In the genomic region with DNA sequence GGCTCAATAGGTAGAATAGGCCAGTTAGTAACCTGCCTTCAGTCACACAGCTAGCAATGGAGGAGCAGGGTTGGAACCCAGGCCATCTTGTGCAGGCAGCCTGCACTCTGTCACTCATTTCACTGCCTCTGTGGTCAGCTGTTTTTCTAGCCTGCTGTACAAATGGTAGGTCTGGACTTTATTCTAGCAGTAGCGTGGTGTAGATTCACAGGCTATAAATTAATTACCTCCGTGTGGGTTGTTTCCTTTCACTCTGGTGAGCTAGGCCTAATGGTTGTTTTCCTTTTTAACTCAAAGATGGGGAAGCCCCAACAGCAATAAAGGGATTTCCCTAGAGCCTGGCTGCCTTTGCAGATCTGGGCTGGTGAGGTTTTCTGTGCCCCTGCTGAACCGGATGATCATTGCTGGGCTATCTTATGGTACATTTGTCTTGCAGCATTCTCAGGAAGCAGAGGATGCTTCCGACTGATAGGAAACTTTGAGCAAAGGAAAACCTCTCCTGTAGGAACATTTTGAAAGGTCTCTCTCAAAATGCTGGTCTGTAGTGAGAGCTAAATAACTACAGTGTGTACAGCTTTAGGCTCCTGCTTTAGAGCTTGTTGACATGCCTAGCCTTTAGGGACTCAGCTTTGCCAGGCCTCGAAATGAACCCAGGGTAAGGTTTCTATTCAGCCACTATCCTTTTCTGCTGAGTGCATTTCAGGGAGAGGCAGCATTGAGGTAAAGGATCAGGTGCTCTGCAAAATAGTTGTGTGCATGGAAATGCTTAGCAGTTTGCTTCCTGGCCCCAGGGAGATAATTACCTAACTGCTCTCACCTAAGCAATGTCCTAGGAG, we compare ENCODE assay signal across 8 cellular contexts.
DNase-seq lines count a peak whose midpoint lies in the region; ATAC-seq and TF ChIP-seq lines count a peak whose summit lies in the region.

No MANE protein-coding gene starts in this region.

- no peaks in the 10 kb centered on the region for H3K4me1 ChIP-seq in OCI-LY7 (ENCODE audit: insufficient read depth, low read length, poor library complexity, severe bottlenecking)

- no peaks in the 10 kb centered on the region for H3K36me3 Mint-ChIP-seq in effector memory CD8-positive, alpha-beta T cell (ENCODE audit: insufficient read depth)
- peaks cover 29% of the 10 kb centered on the region for H3K36me3 Mint-ChIP-seq in stimulated activated memory B cell treated with anti-CD40 and anti-IgM and Interleukin-4, amounts not matched to agents 10 μg/mL and 1 μg/mL and 100 μg/mL, for 72 hours

- H3K27me3 Mint-ChIP-seq in effector memory CD8-positive, alpha-beta T cell, result no peaks in the 10 kb centered on the region
- no peaks in the 10 kb centered on the region for H3K27me3 Mint-ChIP-seq in stimulated activated memory B cell treated with anti-CD40 and anti-IgM and Interleukin-4, amounts not matched to agents 10 μg/mL and 1 μg/mL and 100 μg/mL, for 72 hours

- H3K27ac Mint-ChIP-seq in effector memory CD8-positive, alpha-beta T cell, result peak overlapping the region in 1 of 2 donors; percentile 42
- H3K27ac Mint-ChIP-seq in stimulated activated memory B cell treated with anti-CD40 and anti-IgM and Interleukin-4, amounts not matched to agents 10 μg/mL and 1 μg/mL and 100 μg/mL, for 72 hours, result peak overlapping the region; percentile 79

- H4K20me1 ChIP-seq in OCI-LY7 (ENCODE audit: insufficient read depth, low read length), result no peaks in the 10 kb centered on the region

- intact Hi-C loops in OCI-LY7 (cut with micrococcal nuclease; ENCODE audit: unreplicated experiment), result no loop called here

- H3K9me3 ChIP-seq in OCI-LY7 (ENCODE audit: low read length), result no peaks in the 10 kb centered on the region

- H3K9me2 ChIP-seq in OCI-LY7 (ENCODE audit: insufficient read depth, low read length), result no peaks in the 10 kb centered on the region

- no peak overlapping the region for H2AFZ ChIP-seq in OCI-LY7 (ENCODE audit: low read length)

- H3K4me3 ChIP-seq in OCI-LY7 (ENCODE audit: low read depth, low read length, poor library complexity, severe bottlenecking), result no peak overlapping the region

- ATAC-seq in GM18873 (IDR thresholded peaks at IDR 0.05; ENCODE audit: low FRiP score, unreplicated experiment) (peak; percentile 99), HG02798 (IDR thresholded peaks at IDR 0.05; ENCODE audit: poor library complexity, unreplicated experiment) (peak; percentile 98)
- ATAC-seq in effector memory CD8-positive, alpha-beta T cell (replicated peaks), result peak; percentile 97
- peak; percentile 94 for ATAC-seq in stimulated activated memory B cell treated with anti-CD40 and anti-IgM and Interleukin-4, amounts not matched to agents 10 μg/mL and 1 μg/mL and 100 μg/mL, for 72 hours

- no peak overlapping the region for H3K4me2 ChIP-seq in OCI-LY7 (ENCODE audit: low read length)

- peak overlapping the region in 1 of 2 donors; percentile 29 for H3K4me3 Mint-ChIP-seq in effector memory CD8-positive, alpha-beta T cell
- peak overlapping the region; percentile 23 for H3K4me3 Mint-ChIP-seq in stimulated activated memory B cell treated with anti-CD40 and anti-IgM and Interleukin-4, amounts not matched to agents 10 μg/mL and 1 μg/mL and 100 μg/mL, for 72 hours

- H3K36me3 ChIP-seq in OCI-LY7 (ENCODE audit: insufficient read depth, low read length), result no peaks in the 10 kb centered on the region

- TF ChIP-seq CTCF in OCI-LY7 (conservative IDR thresholded peaks at IDR 0.05; ENCODE audit: low read length), result no peak

- H3K4me1 Mint-ChIP-seq in effector memory CD8-positive, alpha-beta T cell (ENCODE audit: low read depth in 2 of 2), result peaks cover 7% of the 10 kb centered on the region in 2 donors
- peaks cover 47% of the 10 kb centered on the region for H3K4me1 Mint-ChIP-seq in stimulated activated memory B cell treated with anti-CD40 and anti-IgM and Interleukin-4, amounts not matched to agents 10 μg/mL and 1 μg/mL and 100 μg/mL, for 72 hours

- H3K9me3 Mint-ChIP-seq in effector memory CD8-positive, alpha-beta T cell, result no peaks in the 10 kb centered on the region
- peaks cover 7% of the 10 kb centered on the region for H3K9me3 Mint-ChIP-seq in stimulated activated memory B cell treated with anti-CD40 and anti-IgM and Interleukin-4, amounts not matched to agents 10 μg/mL and 1 μg/mL and 100 μg/mL, for 72 hours

- POLR2A ChIA-PET in OCI-LY7 (lab: Charles Lee), result interaction anchor here (0.5 kb wide), 1 partner anchor 677 kb away, joined by 3 read pairs; no protein-coding TSS in a partner anchor

- no peak overlapping the region for H3K27ac ChIP-seq in OCI-LY7 (ENCODE audit: low read depth, low read length, poor library complexity, severe bottlenecking)

- H3K79me2 ChIP-seq in OCI-LY7 (ENCODE audit: insufficient read depth, low read depth, low read length), result no peaks in the 10 kb centered on the region

- CTCF ChIA-PET in OCI-LY7 (lab: Charles Lee; ENCODE audit: unreplicated experiment), result no interaction called here

- no TSS peak for BruUV-seq in OCI-LY7 (replicated peaks; lab: Mats Ljungman, UMichigan)

- DNase-seq in T-helper 2 cell, result peak in 3 of 5 experiments; percentile 5 to 82 (median 14)
- no peak for DNase-seq in effector memory CD8-positive, alpha-beta T cell
- no peak for DNase-seq in globus pallidus (ENCODE audit: low spot score)
- DNase-seq in OCI-LY7 (ENCODE audit: low spot score), result no peak
- no peak for DNase-seq in NOMO-1 treated with DMSO at 0.1 percent for 48 hours (lab: John Stamatoyannopoulos, UW; ENCODE audit: unreplicated experiment)

Comparison
In these comparisons a context has a peak if more than half of its experiments do, and no peak if none do; other contexts are left out.
1. DNase-seq: peak in T-helper 2 cell (3 of 5); none in effector memory CD8-positive, alpha-beta T cell (0 of 3), globus pallidus (single experiment), OCI-LY7 (single experiment) and NOMO-1 treated with DMSO at 0.1 percent for 48 hours (single experiment).
2. Peak in every context shown above with its lines, with median percentiles within 50 percentile points of each other: ATAC-seq.